ENCODE assay signal across 8 cellular contexts in the genomic region with DNA sequence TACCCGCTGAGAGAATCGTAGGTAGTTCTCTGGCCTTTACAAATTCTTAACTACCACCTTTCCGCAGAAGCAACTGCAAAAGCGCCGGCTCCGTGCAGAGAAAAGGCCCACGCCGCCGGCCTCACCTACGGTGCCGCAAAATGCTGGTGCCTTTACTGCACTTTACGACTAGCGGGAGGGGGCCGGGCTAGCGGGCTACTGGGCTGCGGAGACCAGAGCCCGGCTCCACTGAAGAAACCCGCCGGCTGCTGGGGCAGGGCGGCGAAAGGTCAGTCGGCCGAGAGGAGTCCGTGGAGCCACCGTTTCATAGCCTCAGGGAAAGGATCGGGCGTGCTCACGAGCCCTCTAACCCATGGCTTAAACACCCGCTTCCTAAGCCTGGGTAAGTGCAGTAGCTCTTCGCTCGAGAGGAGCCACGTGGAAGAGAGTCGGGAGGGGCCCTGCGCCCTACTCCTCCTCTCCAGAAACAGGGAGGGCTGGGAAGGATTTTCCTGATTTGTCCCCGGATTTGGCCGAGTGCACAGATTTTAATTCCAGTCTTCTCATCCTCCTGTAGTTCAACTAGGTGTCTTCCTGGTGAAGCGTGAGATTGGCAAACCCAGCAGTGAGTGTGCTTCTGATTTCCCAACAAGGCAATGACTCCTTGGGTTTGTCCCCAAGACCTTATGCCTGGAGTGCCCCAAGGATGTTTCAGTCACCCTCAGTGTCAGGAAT. TPM values are rescaled to one million over a fixed set of nuclear protein-coding genes. Genes with fewer than 3 reads are reported as not detected.
DNase-seq lines count a peak whose midpoint lies in the region; ATAC-seq and TF ChIP-seq lines count a peak whose summit lies in the region.

A gene with protein sequence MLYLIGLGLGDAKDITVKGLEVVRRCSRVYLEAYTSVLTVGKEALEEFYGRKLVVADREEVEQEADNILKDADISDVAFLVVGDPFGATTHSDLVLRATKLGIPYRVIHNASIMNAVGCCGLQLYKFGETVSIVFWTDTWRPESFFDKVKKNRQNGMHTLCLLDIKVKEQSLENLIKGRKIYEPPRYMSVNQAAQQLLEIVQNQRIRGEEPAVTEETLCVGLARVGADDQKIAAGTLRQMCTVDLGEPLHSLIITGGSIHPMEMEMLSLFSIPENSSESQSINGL (minus strand): TSS at position 105 of the 714 bp plus-strand sequence. CDS start 341 bp downstream, outside the sequence.

- H3K9me3 Mint-ChIP-seq in activated CD4-positive, alpha-beta T cell treated with anti-CD3 and anti-CD28 coated beads, Interleukin-2, amount 10 ng/mL, durations not matched to agents 24 days and 14 days: peaks cover 8% of the 10 kb centered on the region

- H3K27ac Mint-ChIP-seq in activated CD4-positive, alpha-beta T cell treated with anti-CD3 and anti-CD28 coated beads, Interleukin-2, amount 10 ng/mL, durations not matched to agents 24 days and 14 days: peak within 1 kb of the TSS; percentile 98

- peaks cover 42% of the 10 kb centered on the region for H3K4me1 Mint-ChIP-seq in activated CD4-positive, alpha-beta T cell treated with anti-CD3 and anti-CD28 coated beads, Interleukin-2, amount 10 ng/mL, durations not matched to agents 24 days and 14 days

- ATAC-seq in GM19043 (IDR thresholded peaks at IDR 0.05; ENCODE audit: low read depth, unreplicated experiment) (peak; percentile 71), HG03378 (IDR thresholded peaks at IDR 0.05; ENCODE audit: unreplicated experiment) (peak; percentile 76), left colon (peak; percentile 98)

- no peak for TF ChIP-seq CTCF in coronary artery (IDR thresholded peaks at IDR 0.05)

- peak within 1 kb of the TSS; percentile 100 for H3K4me3 Mint-ChIP-seq in activated CD4-positive, alpha-beta T cell treated with anti-CD3 and anti-CD28 coated beads, Interleukin-2, amount 10 ng/mL, durations not matched to agents 24 days and 14 days

- H3K36me3 Mint-ChIP-seq in activated CD4-positive, alpha-beta T cell treated with anti-CD3 and anti-CD28 coated beads, Interleukin-2, amount 10 ng/mL, durations not matched to agents 24 days and 14 days (ENCODE audit: low read depth): peaks cover 51% of the 10 kb centered on the region

- intact Hi-C loops in activated CD4-positive, alpha-beta T cell treated with anti-CD3 and anti-CD28 coated beads, Interleukin-2, amount 10 ng/mL, durations not matched to agents 24 days and 14 days (cut with micrococcal nuclease): loop anchor here (1.0 to 10.0 kb wide), 9 partner anchors 56 to 571 kb away; a partner anchor contains a TSS
- intact Hi-C loops in left colon (cut with DNase I, micrococcal nuclease): no loop called here

- H3K27me3 Mint-ChIP-seq in activated CD4-positive, alpha-beta T cell treated with anti-CD3 and anti-CD28 coated beads, Interleukin-2, amount 10 ng/mL, durations not matched to agents 24 days and 14 days: no peaks in the 10 kb centered on the region

- peak; percentile 58 to 68 for DNase-seq in AML-193 (lab: John Stamatoyannopoulos, UW)
- DNase-seq in NCI-H526 (lab: John Stamatoyannopoulos, UW): peak; percentile 79 to 96
- DNase-seq in activated CD4-positive, alpha-beta T cell treated with anti-CD3 and anti-CD28 coated beads, Interleukin-2, amount 10 ng/mL, durations not matched to agents 24 days and 14 days: peak; percentile 97
- peak; percentile 91 for DNase-seq in coronary artery (ENCODE audit: low spot score)
- peak; percentile 92 to 95 for DNase-seq in left colon
- DNase-seq in stimulated activated CD4-positive, alpha-beta T cell treated with anti-CD3 and anti-CD28 coated beads, Interleukin-1b, Interleukin-23, amount 100 ng/mL, for 48 hours: peak; percentile 90

- H3K4me3 ChIP-seq in coronary artery: peak within 1 kb of the TSS; percentile 75

- H3K27ac ChIP-seq in coronary artery: peak within 1 kb of the TSS; percentile 58 to 81

RNA-seq across cellular contexts. Expression of the gene that starts here (rescaled TPM):
- 37.5 and 41.0 TPM in 2 replicates for total RNA-seq in activated CD4-positive, alpha-beta T cell treated with anti-CD3 and anti-CD28 coated beads, Interleukin-2, amount 10 ng/mL, durations not matched to agents 24 days and 14 days
- total RNA-seq in left colon: 10 to 100 TPM; 16.7 to 19.0 TPM

Comparison
In these comparisons a context has a peak if more than half of its experiments do, and no peak if none do; other contexts are left out.
1. Peak in every context shown above with its lines: DNase-seq, ATAC-seq, H3K4me3 ChIP-seq and H3K27ac ChIP-seq.